12 cellular contexts compared by ENCODE assay signal in the genomic region with DNA sequence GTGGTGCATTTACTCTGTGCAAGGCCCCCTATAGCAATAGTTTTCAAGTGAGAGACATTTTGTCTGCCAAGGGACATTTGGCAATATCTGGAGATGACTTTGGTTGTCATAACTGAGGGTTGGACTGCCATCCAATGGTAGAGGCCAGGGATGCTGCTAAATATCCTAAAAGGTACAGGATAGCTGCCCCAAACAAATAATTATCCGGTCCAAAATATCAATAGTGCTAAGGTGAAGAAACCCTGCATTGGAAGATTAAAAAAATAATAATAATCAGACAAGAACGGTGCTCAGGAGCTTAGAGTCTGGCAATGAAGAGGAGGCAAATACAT. TPM values are rescaled to one million over a fixed set of nuclear protein-coding genes. Genes with fewer than 3 reads are reported as not detected.
DNase-seq lines count a peak whose midpoint lies in the region; FAIRE-seq and TF ChIP-seq lines count a peak whose summit lies in the region.
"Had no signal": no experiment of that assay in that cellular context is flagged by ENCODE, and none has a peak within 500 bp of the region (broad histone marks: within the 10 kb centered on the region; RNA-seq: fewer than 3 reads in every experiment).

No MANE protein-coding gene starts in this region.

- H3K4me2 ChIP-seq in H1 (ENCODE audit: insufficient read depth in 1 of 2, low read depth in 2 of 2, low read length in 2 of 2) (no peak overlapping the region), mesenchymal stem cell (ENCODE audit: low read length, poor library complexity, severe bottlenecking) (no peak overlapping the region)

- H3K9ac ChIP-seq in H1 (replicated peaks in 1 of 4; ENCODE audit: extremely low read depth in 1 of 4, low read depth in 3 of 4, low read length in 3 of 4) (no peak overlapping the region), mesenchymal stem cell (ENCODE audit: low read length) (peak overlapping the region; percentile 76)

- H3K4me3 ChIP-seq in AG10803 (ENCODE audit: low read length): no peak overlapping the region
- no peak overlapping the region for H3K4me3 ChIP-seq in LNCaP clone FGC (ENCODE audit: low read depth, low read length)
- no peak overlapping the region for H3K4me3 ChIP-seq in H1 (ENCODE audit: extremely low read depth in 1 of 4, insufficient read depth in 2 of 4, low read depth in 3 of 4, low read length in 4 of 4)
- peak overlapping the region in 1 of 2 experiments; percentile 38 for H3K4me3 ChIP-seq in mesenchymal stem cell (ENCODE audit: insufficient read depth in 1 of 2, low read depth in 1 of 2, low read length in 2 of 2)
- no peak overlapping the region for H3K4me3 ChIP-seq in H7 (ENCODE audit: insufficient read depth, low read depth, low read length)
- H3K4me3 ChIP-seq: suprapubic skin had no signal

- peak; percentile 44 for DNase-seq in AG10803 (ENCODE audit: low read depth)
- DNase-seq in LNCaP clone FGC (ENCODE audit: low read depth): no peak
- no peak for DNase-seq in H1 (ENCODE audit: low read depth in 1 of 2, low spot score in 2 of 2)
- no peak for DNase-seq in mesenchymal stem cell
- DNase-seq in NCI-H526 (lab: John Stamatoyannopoulos, UW): no peak
- no peak for DNase-seq in H7
- no peak for DNase-seq in SW 1271 (lab: John Stamatoyannopoulos, UW)
- DNase-seq in HuH-7.5 (ENCODE audit: low spot score): no peak
- DNase-seq: left colon, NCI-H1436 treated with DMSO at 0.1 percent for 48 hours, occipital lobe had no signal

- no peak overlapping the region for H2BK5ac ChIP-seq in H1 (ENCODE audit: low read depth, low read length)
- H2BK5ac ChIP-seq in mesenchymal stem cell (ENCODE audit: low read depth, low read length, poor library complexity, severe bottlenecking): no peak overlapping the region

- TF ChIP-seq CTCF in AG10803 (conservative IDR thresholded peaks at IDR 0.05; ENCODE audit: low read length): peak; percentile 55
- TF ChIP-seq CTCF in LNCaP clone FGC (IDR thresholded peaks at IDR 0.05; ENCODE audit: control insufficient read depth, extremely low read depth, insufficient read depth): peak; percentile 32
- TF ChIP-seq CTCF in H1 (IDR thresholded peaks at IDR 0.05; ENCODE audit: control extremely low read depth in 1 of 3, insufficient read depth in 1 of 3, low read depth in 1 of 3, low read length in 3 of 3): peak in 2 of 3 experiments; percentile 3 to 19; a peak in 2 of 4 replicates

- H2BK15ac ChIP-seq in H1 (ENCODE audit: low read length) (no peak overlapping the region), mesenchymal stem cell (ENCODE audit: low read depth, poor library complexity, severe bottlenecking) (no peak overlapping the region)

- H3K56ac ChIP-seq in H1 (replicated peaks; ENCODE audit: insufficient read length, low read depth, low read length): no peak overlapping the region

- no peak overlapping the region for H2AFZ ChIP-seq in H1 (ENCODE audit: low read length)
- no peak overlapping the region for H2AFZ ChIP-seq in mesenchymal stem cell (ENCODE audit: low read depth, low read length)

- H3K4ac ChIP-seq in H1 (replicated peaks; ENCODE audit: insufficient read length, low read depth, low read length): no peak overlapping the region
- H3K4ac ChIP-seq in mesenchymal stem cell (ENCODE audit: low read depth in 1 of 2, low read length in 2 of 2): no peak overlapping the region

- POLR2A ChIA-PET in H1 (lab: Charles Lee; ENCODE audit: partially characterized antibody): no interaction called here

- H4K5ac ChIP-seq in H1 (ENCODE audit: insufficient read length, low read depth, low read length): no peak overlapping the region

- H2BK12ac ChIP-seq in H1 (ENCODE audit: low read depth, low read length) (no peak overlapping the region), mesenchymal stem cell (ENCODE audit: low read length in 2 of 2) (no peak overlapping the region)

- TF ChIP-seq EP300 in H1 (IDR thresholded peaks at IDR 0.05; ENCODE audit: borderline replicate concordance in 1 of 2, low read depth in 2 of 2, low read length in 2 of 2): no peak

- H2BK20ac ChIP-seq in H1 (ENCODE audit: low read length): no peak overlapping the region

- H2BK120ac ChIP-seq in H1 (replicated peaks; ENCODE audit: low read depth, low read length) (no peak overlapping the region), mesenchymal stem cell (ENCODE audit: low read depth, low read length) (no peak overlapping the region)

- no peak for FAIRE-seq in H1 (lab: Jason Lieb, UNC)

- H3K4me1 ChIP-seq in H1 (replicated peaks in 1 of 4; ENCODE audit: control insufficient read depth in 3 of 4, insufficient read depth in 4 of 4, low read length in 3 of 4): no peaks in the 10 kb centered on the region; a peak in 1 of 7 replicates
- H3K4me1 ChIP-seq in mesenchymal stem cell (ENCODE audit: control insufficient read depth, insufficient read depth, low read depth, low read length): peaks cover 2% of the 10 kb centered on the region
- H3K4me1 ChIP-seq: suprapubic skin had no signal

- H2AK5ac ChIP-seq in H1 (ENCODE audit: low read depth, low read length): no peak overlapping the region
- H2AK5ac ChIP-seq in mesenchymal stem cell (ENCODE audit: low read length, severe bottlenecking): no peak overlapping the region

- no peaks in the 10 kb centered on the region for H3K79me1 ChIP-seq in H1 (ENCODE audit: low read depth, low read length)
- H3K79me1 ChIP-seq in mesenchymal stem cell (replicated peaks; ENCODE audit: low read length, poor library complexity, severe bottlenecking): no peaks in the 10 kb centered on the region

- 91% methylated on average over 2 of the region's 2 CpGs; no CpG with 5 or more reads in 1 of the 2 experiments for WGBS in H1 (ENCODE audit: extremely low coverage in 1 of 2, insufficient coverage in 1 of 2, insufficient read length in 1 of 2, insufficient replicate concordance in 2 of 2, low coverage in 1 of 2, low lambda C conversion rate in 2 of 2, missing lambda C conversion rate in 1 of 2), 2 experiments
- no CpG with 5 or more reads among the region's 2 CpGs for WGBS in mesenchymal stem cell

- H3K9me3 ChIP-seq in H1 (ENCODE audit: insufficient read depth in 2 of 2, low read depth in 1 of 2, low read length in 1 of 2): no peaks in the 10 kb centered on the region
- no peaks in the 10 kb centered on the region for H3K9me3 ChIP-seq in mesenchymal stem cell (ENCODE audit: control insufficient read depth, low read length)
- H3K9me3 ChIP-seq: suprapubic skin had no signal

- TF ChIP-seq POLR2A in H1 (IDR thresholded peaks at IDR 0.05; ENCODE audit: control extremely low read depth in 1 of 2, low read depth in 2 of 2, low read length in 2 of 2): no peak

- no peak overlapping the region for H3K27ac ChIP-seq in H1 (ENCODE audit: low read depth, low read length)
- H3K27ac ChIP-seq in mesenchymal stem cell (ENCODE audit: low read length, poor library complexity, severe bottlenecking): no peak overlapping the region
- H3K27ac ChIP-seq: suprapubic skin had no signal

- peak; percentile 44 to 54 for TF ChIP-seq RAD21 in H1 (IDR thresholded peaks at IDR 0.05 in 1 of 2, conservative IDR thresholded peaks at IDR 0.05 in 1 of 2; ENCODE audit: low read depth in 2 of 2, low read length in 2 of 2)

- H4K91ac ChIP-seq in H1 (replicated peaks; ENCODE audit: insufficient read length, low read length): no peak overlapping the region
- H4K91ac ChIP-seq in mesenchymal stem cell (ENCODE audit: low read length): no peak overlapping the region

- H3K36me3 ChIP-seq in H1 (ENCODE audit: control insufficient read depth in 2 of 4, insufficient read depth in 4 of 4, low read length in 3 of 4) (no peaks in the 10 kb centered on the region; a peak in 1 of 8 replicates), mesenchymal stem cell (ENCODE audit: control insufficient read depth in 1 of 2, insufficient read depth in 2 of 2, low read depth in 1 of 2, low read length in 2 of 2) (no peaks in the 10 kb centered on the region), H7 (replicated peaks; ENCODE audit: control insufficient read depth, insufficient read depth, low read length) (no peaks in the 10 kb centered on the region)
- H3K36me3 ChIP-seq: suprapubic skin had no signal

- H3K23ac ChIP-seq in H1 (ENCODE audit: insufficient read length) (no peak overlapping the region), mesenchymal stem cell (ENCODE audit: low read length in 2 of 2) (no peak overlapping the region)

- H3K79me2 ChIP-seq in H1 (ENCODE audit: control insufficient read depth in 1 of 2, insufficient read depth in 2 of 2, low read length in 2 of 2): no peaks in the 10 kb centered on the region

- H4K20me1 ChIP-seq in H1 (replicated peaks in 1 of 2; ENCODE audit: control insufficient read depth in 1 of 2, insufficient read depth in 2 of 2, low read length in 2 of 2): no peaks in the 10 kb centered on the region

- CTCF ChIA-PET in H1 (lab: Charles Lee; ENCODE audit: partially characterized antibody): interaction anchor here (0.8 to 2.8 kb wide), 9 partner anchors 10 to 270 kb away, joined by 3 to 24 read pairs (median 4); a partner anchor contains a TSS

- H3K23me2 ChIP-seq in H1 (ENCODE audit: low read depth, low read length): no peaks in the 10 kb centered on the region

- H3K18ac ChIP-seq in H1 (ENCODE audit: extremely low read depth, low read length) (no peak overlapping the region), mesenchymal stem cell (ENCODE audit: low read depth in 1 of 2, low read length in 2 of 2) (no peak overlapping the region)

- no peaks in the 10 kb centered on the region for H3K27me3 ChIP-seq in H1 (replicated peaks in 1 of 4; ENCODE audit: control insufficient read depth in 3 of 4, extremely low read depth in 1 of 4, insufficient read depth in 3 of 4, low read length in 3 of 4)
- H3K27me3 ChIP-seq in mesenchymal stem cell (ENCODE audit: control insufficient read depth in 1 of 2, insufficient read depth in 1 of 2, low read length in 2 of 2): no peaks in the 10 kb centered on the region
- H3K27me3 ChIP-seq in H7 (ENCODE audit: control insufficient read depth, insufficient read depth, low read length): no peaks in the 10 kb centered on the region
- H3K27me3 ChIP-seq: suprapubic skin had no signal

- H3K14ac ChIP-seq in H1 (ENCODE audit: insufficient read length) (no peak overlapping the region), mesenchymal stem cell (ENCODE audit: low read length in 2 of 2) (no peak overlapping the region)

- H4K8ac ChIP-seq in H1 (ENCODE audit: extremely low read depth, insufficient read depth, low read length): no peak overlapping the region
- H4K8ac ChIP-seq in mesenchymal stem cell (ENCODE audit: low read length): no peak overlapping the region

RNA-seq across cellular contexts. Expression of a gene that starts 11.3 kb away (rescaled TPM):
- 5.0 and 5.7 TPM in 2 replicates for total RNA-seq in H1 (2021; fragmentation: NEBNext Ultra II Directional; extraction: Animal tissue kit (Norgen Biotek cat#: 25700))
- polyA plus RNA-seq in H1 (2011; rRNA removed): 2.0 and 2.4 TPM in 2 replicates
- 4.7 TPM for polyA plus RNA-seq in H1 (2011; cell fraction: cytosol; rRNA removed)
- 8.2 TPM for polyA plus RNA-seq in H1 (2011; cell fraction: nucleus; rRNA removed)
- 2.8 to 4.3 TPM (median 4.0 TPM) in 4 replicates for polyA plus RNA-seq in H1 (2012, experiment 1 of 2)
- polyA plus RNA-seq in H1 (2012, experiment 2 of 2): 0.10 TPM
- polyA plus RNA-seq in H1 (2013, experiment 1 of 2): 5.2 TPM
- polyA plus RNA-seq in H1 (2013, experiment 2 of 2): 4.2 TPM
- 5.4 and 10.6 TPM in 2 replicates for polyA minus RNA-seq in H1 (2011; rRNA and poly(A)+ RNA removed)
- 3.6 TPM for polyA minus RNA-seq in H1 (2011; cell fraction: cytosol; rRNA and poly(A)+ RNA removed)
- polyA minus RNA-seq in H1 (2011; cell fraction: nucleus; rRNA and poly(A)+ RNA removed): 13.5 TPM
- 5.4 TPM for polyA plus RNA-seq in mesenchymal stem cell (2013, experiment 1 of 2)
- polyA plus RNA-seq in mesenchymal stem cell (2013, experiment 2 of 2): 5.3 TPM
- total RNA-seq in H7 (2014; rRNA removed; shearing (Covaris generic)): 1.4 and 1.6 TPM in 2 replicates
